In genomic region chr2:24721470-24721869, GRCh38 we compare ENCODE assay signal across 8 cellular contexts.
DNase-seq lines count a peak whose midpoint lies in the region; ATAC-seq and TF ChIP-seq lines count a peak whose summit lies in the region.

No MANE protein-coding gene starts in this region.

- POLR2A ChIA-PET in CD4-positive, alpha-beta memory T cell (lab: Charles Lee; ENCODE audit: partially characterized antibody): no interaction called here

- peak; percentile 74 for ATAC-seq in left lobe of liver
- ATAC-seq in activated CD8-positive, alpha-beta memory T cell treated with anti-CD3 and anti-CD28 coated beads, Interleukin-2, amount 10 ng/mL, durations not matched to agents 7 days and 5 days: no peak

- H3K4me3 ChIP-seq in cardiac fibroblast (replicated peaks in 1 of 2; ENCODE audit: low read depth in 2 of 2, low read length in 2 of 2): no peak overlapping the region
- H3K4me3 ChIP-seq in CD4-positive, alpha-beta memory T cell (ENCODE audit: low read length in 2 of 2): no peak overlapping the region

- no peak overlapping the region for H3K4me3 Mint-ChIP-seq in CD4-positive, alpha-beta memory T cell
- H3K4me3 Mint-ChIP-seq in activated T-helper 2 cell treated with anti-CD3 and anti-CD28 coated beads, Interferon-gamma antibody, Interleukin-2, Interleukin-4, amounts not matched to agents 10 μg/mL and 5 μg/mL and 100 μg/mL, durations not matched to agents 14 hours and 24 hours and 36 hours (ENCODE audit: low read depth): no peak overlapping the region
- H3K4me3 Mint-ChIP-seq in activated CD8-positive, alpha-beta memory T cell treated with anti-CD3 and anti-CD28 coated beads, Interleukin-2, amount 10 ng/mL, durations not matched to agents 7 days and 5 days: no peak overlapping the region

- no peaks in the 10 kb centered on the region for H3K9me3 Mint-ChIP-seq in CD4-positive, alpha-beta memory T cell
- H3K9me3 Mint-ChIP-seq in activated T-helper 2 cell treated with anti-CD3 and anti-CD28 coated beads, Interferon-gamma antibody, Interleukin-2, Interleukin-4, amounts not matched to agents 10 μg/mL and 5 μg/mL and 100 μg/mL, durations not matched to agents 14 hours and 24 hours and 36 hours: no peaks in the 10 kb centered on the region
- H3K9me3 Mint-ChIP-seq in activated CD8-positive, alpha-beta memory T cell treated with anti-CD3 and anti-CD28 coated beads, Interleukin-2, amount 10 ng/mL, durations not matched to agents 7 days and 5 days (ENCODE audit: low read depth): no peaks in the 10 kb centered on the region

- H3K4me1 ChIP-seq in CD4-positive, alpha-beta memory T cell (ENCODE audit: insufficient read depth, low read length): no peaks in the 10 kb centered on the region

- H3K27ac Mint-ChIP-seq in CD4-positive, alpha-beta memory T cell: peak overlapping the region in 1 of 7 donors; percentile 4
- H3K27ac Mint-ChIP-seq in activated T-helper 2 cell treated with anti-CD3 and anti-CD28 coated beads, Interferon-gamma antibody, Interleukin-2, Interleukin-4, amounts not matched to agents 10 μg/mL and 5 μg/mL and 100 μg/mL, durations not matched to agents 14 hours and 24 hours and 36 hours: no peak overlapping the region
- no peak overlapping the region for H3K27ac Mint-ChIP-seq in activated CD8-positive, alpha-beta memory T cell treated with anti-CD3 and anti-CD28 coated beads, Interleukin-2, amount 10 ng/mL, durations not matched to agents 7 days and 5 days

- H3K36me3 Mint-ChIP-seq in CD4-positive, alpha-beta memory T cell: peaks cover 24 to 26% of the 10 kb centered on the region in 2 donors
- H3K36me3 Mint-ChIP-seq in activated T-helper 2 cell treated with anti-CD3 and anti-CD28 coated beads, Interferon-gamma antibody, Interleukin-2, Interleukin-4, amounts not matched to agents 10 μg/mL and 5 μg/mL and 100 μg/mL, durations not matched to agents 14 hours and 24 hours and 36 hours (ENCODE audit: low read depth): peaks cover 17% of the 10 kb centered on the region
- H3K36me3 Mint-ChIP-seq in activated CD8-positive, alpha-beta memory T cell treated with anti-CD3 and anti-CD28 coated beads, Interleukin-2, amount 10 ng/mL, durations not matched to agents 7 days and 5 days: peaks cover 12% of the 10 kb centered on the region

- no peaks in the 10 kb centered on the region for H3K36me3 ChIP-seq in CD4-positive, alpha-beta memory T cell (ENCODE audit: insufficient read depth, low read length)

- H3K27me3 Mint-ChIP-seq in CD4-positive, alpha-beta memory T cell: no peaks in the 10 kb centered on the region
- H3K27me3 Mint-ChIP-seq in activated T-helper 2 cell treated with anti-CD3 and anti-CD28 coated beads, Interferon-gamma antibody, Interleukin-2, Interleukin-4, amounts not matched to agents 10 μg/mL and 5 μg/mL and 100 μg/mL, durations not matched to agents 14 hours and 24 hours and 36 hours (ENCODE audit: low read depth): no peaks in the 10 kb centered on the region
- no peaks in the 10 kb centered on the region for H3K27me3 Mint-ChIP-seq in activated CD8-positive, alpha-beta memory T cell treated with anti-CD3 and anti-CD28 coated beads, Interleukin-2, amount 10 ng/mL, durations not matched to agents 7 days and 5 days

- CTCF ChIA-PET in CD4-positive, alpha-beta memory T cell (lab: Charles Lee; ENCODE audit: partially characterized antibody): no interaction called here
- CTCF ChIA-PET in activated CD8-positive, alpha-beta memory T cell treated with anti-CD3 and anti-CD28 coated beads, Interleukin-2, amount 10 ng/mL, durations not matched to agents 7 days and 5 days (lab: Charles Lee): no interaction called here

- no peak for TF ChIP-seq CTCF in cardiac fibroblast (IDR thresholded peaks at IDR 0.05; ENCODE audit: low read depth, low read length)

- no peaks in the 10 kb centered on the region for H3K9me3 ChIP-seq in CD4-positive, alpha-beta memory T cell (ENCODE audit: control insufficient read depth in 1 of 2, low read length in 2 of 2)

- H3K27ac ChIP-seq in temporal lobe (ENCODE audit: low read depth, low read length): peak overlapping the region; percentile 63
- no peak overlapping the region for H3K27ac ChIP-seq in CD4-positive, alpha-beta memory T cell (ENCODE audit: low read depth, low read length)

- peak; percentile 5 for DNase-seq in ELF-1 (ENCODE audit: low read depth, low spot score)
- DNase-seq in NCI-H146 (lab: John Stamatoyannopoulos, UW): peak; percentile 94
- peak; percentile 92 to 95 for DNase-seq in cardiac fibroblast (ENCODE audit: low read depth in 2 of 2)
- DNase-seq in left lobe of liver (ENCODE audit: low spot score): peak; percentile 71
- DNase-seq in CD4-positive, alpha-beta memory T cell: no peak
- DNase-seq in activated T-helper 2 cell treated with anti-CD3 and anti-CD28 coated beads, Interferon-gamma antibody, Interleukin-2, Interleukin-4, amounts not matched to agents 10 μg/mL and 5 μg/mL and 100 μg/mL, durations not matched to agents 14 hours and 24 hours and 36 hours (ENCODE audit: low spot score): no peak
- DNase-seq in activated CD8-positive, alpha-beta memory T cell treated with anti-CD3 and anti-CD28 coated beads, Interleukin-2, amount 10 ng/mL, durations not matched to agents 7 days and 5 days: no peak

- no peaks in the 10 kb centered on the region for H3K27me3 ChIP-seq in CD4-positive, alpha-beta memory T cell (ENCODE audit: insufficient read depth, low read length)

- intact Hi-C loops in CD4-positive, alpha-beta memory T cell (cut with micrococcal nuclease): no loop called here
- intact Hi-C loops in activated T-helper 2 cell treated with anti-CD3 and anti-CD28 coated beads, Interferon-gamma antibody, Interleukin-2, Interleukin-4, amounts not matched to agents 10 μg/mL and 5 μg/mL and 100 μg/mL, durations not matched to agents 14 hours and 24 hours and 36 hours (cut with micrococcal nuclease): no loop called here

- H3K4me1 Mint-ChIP-seq in CD4-positive, alpha-beta memory T cell: peaks cover 0 to 4% (median 1%) of the 10 kb centered on the region in 4 donors
- H3K4me1 Mint-ChIP-seq in activated T-helper 2 cell treated with anti-CD3 and anti-CD28 coated beads, Interferon-gamma antibody, Interleukin-2, Interleukin-4, amounts not matched to agents 10 μg/mL and 5 μg/mL and 100 μg/mL, durations not matched to agents 14 hours and 24 hours and 36 hours (ENCODE audit: low read depth): peaks cover 9% of the 10 kb centered on the region
- no peaks in the 10 kb centered on the region for H3K4me1 Mint-ChIP-seq in activated CD8-positive, alpha-beta memory T cell treated with anti-CD3 and anti-CD28 coated beads, Interleukin-2, amount 10 ng/mL, durations not matched to agents 7 days and 5 days

Comparison
In these comparisons a context has a peak if more than half of its experiments do, and no peak if none do; other contexts are left out.
1. DNase-seq: peak in ELF-1 (single experiment), NCI-H146 (single experiment), cardiac fibroblast (2 of 2) and left lobe of liver (single experiment); none in CD4-positive, alpha-beta memory T cell (0 of 5), activated T-helper 2 cell treated with anti-CD3 and anti-CD28 coated beads, Interferon-gamma antibody, Interleukin-2, Interleukin-4, amounts not matched to agents 10 μg/mL and 5 μg/mL and 100 μg/mL, durations not matched to agents 14 hours and 24 hours and 36 hours (single experiment) and activated CD8-positive, alpha-beta memory T cell treated with anti-CD3 and anti-CD28 coated beads, Interleukin-2, amount 10 ng/mL, durations not matched to agents 7 days and 5 days (single experiment).